ENCODE assay signal across 12 cellular contexts in the genomic region with DNA sequence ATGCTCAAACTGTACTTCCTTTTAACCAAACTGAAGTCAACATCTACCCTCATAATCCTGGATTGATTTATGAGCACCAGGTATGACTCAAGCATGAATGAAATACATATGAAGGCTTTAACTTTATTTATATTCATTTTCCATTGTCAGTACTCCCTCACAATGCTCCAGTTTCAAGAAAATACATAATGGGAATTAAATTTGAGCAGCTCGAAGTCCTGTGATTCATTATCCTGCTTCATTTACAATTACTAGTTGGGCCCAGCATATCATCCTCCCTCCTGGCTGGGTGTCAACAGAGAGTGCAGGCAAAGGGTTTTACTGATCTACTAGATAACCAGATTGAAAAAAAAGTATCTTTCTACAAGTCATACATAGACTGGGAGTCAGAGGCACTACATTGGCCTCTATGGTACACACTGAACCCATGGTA. TPM values are rescaled to one million over a fixed set of nuclear protein-coding genes. Genes with fewer than 3 reads are reported as not detected.
DNase-seq lines count a peak whose midpoint lies in the region; ATAC-seq, FAIRE-seq and TF ChIP-seq lines count a peak whose summit lies in the region.
"Had no signal": no experiment of that assay in that cellular context is flagged by ENCODE, and none has a peak within 500 bp of the region (broad histone marks: within the 10 kb centered on the region; RNA-seq: fewer than 3 reads in every experiment).

No MANE protein-coding gene starts in this region.

- CTCF ChIA-PET in CD8-positive, alpha-beta memory T cell (lab: Charles Lee), result no interaction called here
- CTCF ChIA-PET in RWPE1 (lab: Yijun Ruan, JAX), result interaction anchor here (0.6 kb wide), 2 partner anchors 31 to 1833 kb away, joined by 3 to 4 read pairs; no protein-coding TSS in a partner anchor

- no peaks in the 10 kb centered on the region for H3K27me3 ChIP-seq in CD8-positive, alpha-beta memory T cell (ENCODE audit: insufficient read depth, low read length, poor library complexity, severe bottlenecking)
- H3K27me3 ChIP-seq in rectal smooth muscle tissue (ENCODE audit: control insufficient read depth, insufficient read depth, low read length), result no peaks in the 10 kb centered on the region

- POLR2A ChIA-PET in CD8-positive, alpha-beta memory T cell (lab: Charles Lee), result no interaction called here
- POLR2A ChIA-PET in RWPE1 (lab: Yijun Ruan, JAX; ENCODE audit: low non-redundant PET), result no interaction called here

- H3K27ac Mint-ChIP-seq in CD8-positive, alpha-beta memory T cell, result peak overlapping the region; percentile 78 to 100 (median 87)

- FAIRE-seq in GM12892 (lab: Jason Lieb, UNC), result no peak
- FAIRE-seq: islet of Langerhans had no signal

- H3K36me3 ChIP-seq in CD8-positive, alpha-beta memory T cell (ENCODE audit: insufficient read depth, low read length), result peaks cover 52% of the 10 kb centered on the region
- H3K36me3 ChIP-seq in rectal smooth muscle tissue (ENCODE audit: control insufficient read depth, insufficient read depth, low read length), result peaks cover 5% of the 10 kb centered on the region

- no peak for TF ChIP-seq POLR2A in GM12892 (IDR thresholded peaks at IDR 0.05; ENCODE audit: low read depth, low read length)

- peaks cover 12 to 75% (median 33%) of the 10 kb centered on the region in 3 donors for H3K36me3 Mint-ChIP-seq in CD8-positive, alpha-beta memory T cell

- peak overlapping the region; percentile 12 to 71 (median 51) for H3K4me3 Mint-ChIP-seq in CD8-positive, alpha-beta memory T cell

- H3K9me3 ChIP-seq in CD8-positive, alpha-beta memory T cell (ENCODE audit: low read length), result no peaks in the 10 kb centered on the region

- H3K4me3 ChIP-seq in CD8-positive, alpha-beta memory T cell (ENCODE audit: low read length), result peak overlapping the region; percentile 3
- no peak overlapping the region for H3K4me3 ChIP-seq in rectal smooth muscle tissue (ENCODE audit: low read length)

- H3K9ac ChIP-seq in rectal smooth muscle tissue (ENCODE audit: low read length), result no peak overlapping the region

- no peaks in the 10 kb centered on the region for H3K27me3 Mint-ChIP-seq in CD8-positive, alpha-beta memory T cell

- peaks cover 65 to 79% (median 77%) of the 10 kb centered on the region in 3 donors for H3K4me1 Mint-ChIP-seq in CD8-positive, alpha-beta memory T cell

- H3K9me3 Mint-ChIP-seq in CD8-positive, alpha-beta memory T cell, result no peaks in the 10 kb centered on the region

- H3K4me1 ChIP-seq in CD8-positive, alpha-beta memory T cell (ENCODE audit: insufficient read depth, low read length), result peaks cover 90% of the 10 kb centered on the region
- peaks cover 11% of the 10 kb centered on the region for H3K4me1 ChIP-seq in rectal smooth muscle tissue (ENCODE audit: control insufficient read depth, insufficient read depth, low read length)

- H3K27ac ChIP-seq in CD8-positive, alpha-beta memory T cell (ENCODE audit: low read depth, low read length), result peak overlapping the region; percentile 5
- no peak overlapping the region for H3K27ac ChIP-seq in RWPE1
- no peak overlapping the region for H3K27ac ChIP-seq in epithelial cell of prostate
- H3K27ac ChIP-seq in rectal smooth muscle tissue (ENCODE audit: low read depth, low read length), result peak overlapping the region; percentile 36

- no peak for DNase-seq in CD8-positive, alpha-beta memory T cell
- DNase-seq in RWPE1 (ENCODE audit: low spot score), result peak; percentile 49
- DNase-seq in epithelial cell of prostate (ENCODE audit: low read depth, low spot score), result peak; percentile 29
- DNase-seq in posterior vena cava (ENCODE audit: low spot score), result no peak
- no peak for DNase-seq in GM12892 (ENCODE audit: insufficient read length)
- DNase-seq in KG1 (lab: John Stamatoyannopoulos, UW), result no peak
- DNase-seq: amygdala, DND-41, SW 1271 had no signal

- ATAC-seq in GM18858 (IDR thresholded peaks at IDR 0.05; ENCODE audit: unreplicated experiment), result no peak

- TF ChIP-seq CTCF in RWPE1 (conservative IDR thresholded peaks at IDR 0.05; ENCODE audit: low read depth), result no peak

- intact Hi-C loops in posterior vena cava (cut with DNase I), result no loop called here

RNA-seq across cellular contexts. Expression of a gene that starts 10.1 kb away (rescaled TPM):
- total RNA-seq in CD8-positive, alpha-beta memory T cell, result 10 to 100 TPM; 53.6 to 55.7 TPM
- 252 TPM for polyA plus RNA-seq in CD8-positive, alpha-beta memory T cell
- 100 to 1,000 TPM; 250 to 419 TPM for total RNA-seq in posterior vena cava
- polyA plus RNA-seq in GM12892 (2012; ENCODE audit: missing spikeins), result 11.6 TPM

Comparison
In these comparisons a context has a peak if more than half of its experiments do, and no peak if none do; other contexts are left out.
1. DNase-seq: peak in RWPE1 (single experiment) and epithelial cell of prostate (single experiment); none in CD8-positive, alpha-beta memory T cell (0 of 5), posterior vena cava (single experiment), GM12892 (single experiment) and KG1 (single experiment).
2. H3K27ac ChIP-seq: peak in CD8-positive, alpha-beta memory T cell (single experiment) and rectal smooth muscle tissue (single experiment); none in RWPE1 (single experiment) and epithelial cell of prostate (single experiment).
3. RNA of a gene that starts 10.1 kb away (total RNA-seq): 250 to 419 TPM in posterior vena cava; 53.6 to 55.7 TPM in CD8-positive, alpha-beta memory T cell; every median in the first group is over 4 times any median in the second.